ENCODE assay signal across 1 cellular context in genomic region chr1:13499422-13499821, GRCh38.
TF ChIP-seq lines count a peak whose summit lies in the region.

No MANE protein-coding gene starts in this region.

TF ChIP-seq in GM23338, 12 proteins besides CTCF, POLR2A, EP300 and RAD21 (continued from another document):
- TF ChIP-seq ZNF462 (CRISPR knock-in tag; IDR thresholded peaks at IDR 0.05) = no peak
- no peak for TF ChIP-seq CREB1 (CRISPR knock-in tag; IDR thresholded peaks at IDR 0.05; ENCODE audit: low read depth)
- no peak for TF ChIP-seq ETS1 (IDR thresholded peaks at IDR 0.05)
- no peak for TF ChIP-seq EZH2phosphoT487 (IDR thresholded peaks at IDR 0.05; ENCODE audit: unreplicated experiment)
- no peak for TF ChIP-seq ZNF114 (CRISPR knock-in tag; IDR thresholded peaks at IDR 0.05)
- TF ChIP-seq REST (IDR thresholded peaks at IDR 0.05; ENCODE audit: unreplicated experiment) = no peak
